ENCODE assay signal across 8 cellular contexts in genomic region chr9:14993061-14993800, GRCh38.
DNase-seq lines count a peak whose midpoint lies in the region.

No MANE protein-coding gene starts in this region.

- CTCF ChIA-PET in CD4-positive, alpha-beta memory T cell (lab: Charles Lee; ENCODE audit: partially characterized antibody) = no interaction called here

- peaks cover 3 to 4% of the 10 kb centered on the region in 2 donors for H3K27me3 Mint-ChIP-seq in CD4-positive, alpha-beta memory T cell
- H3K27me3 Mint-ChIP-seq in T-helper 1 cell treated with Interleukin-12 subunit alpha and Interleukin-12 subunit beta and Interleukin-4 antibody, amounts not matched to agents 30 μg/mL and 1 μg/mL, for 36 hours (ENCODE audit: low read depth) = peaks cover 2% of the 10 kb centered on the region

- H3K4me3 Mint-ChIP-seq in CD4-positive, alpha-beta memory T cell = peak overlapping the region; percentile 67 to 93 (median 86)
- peak overlapping the region; percentile 79 for H3K4me3 Mint-ChIP-seq in T-helper 1 cell treated with Interleukin-12 subunit alpha and Interleukin-12 subunit beta and Interleukin-4 antibody, amounts not matched to agents 30 μg/mL and 1 μg/mL, for 36 hours

- peaks cover 24 to 41% (median 29%) of the 10 kb centered on the region in 4 donors for H3K4me1 Mint-ChIP-seq in CD4-positive, alpha-beta memory T cell
- H3K4me1 Mint-ChIP-seq in T-helper 1 cell treated with Interleukin-12 subunit alpha and Interleukin-12 subunit beta and Interleukin-4 antibody, amounts not matched to agents 30 μg/mL and 1 μg/mL, for 36 hours (ENCODE audit: low read depth) = peaks cover 41% of the 10 kb centered on the region

- H3K9me3 ChIP-seq in CD4-positive, alpha-beta memory T cell (ENCODE audit: control insufficient read depth in 1 of 2, low read length in 2 of 2) = no peaks in the 10 kb centered on the region
- no peaks in the 10 kb centered on the region for H3K9me3 ChIP-seq in HUES64 (ENCODE audit: insufficient read depth, low read depth, low read length)

- H3K9ac ChIP-seq in HUES64 (ENCODE audit: low read depth, low read length) = peak overlapping the region; percentile 59

- peaks cover 0 to 12% of the 10 kb centered on the region in 2 donors for H3K36me3 Mint-ChIP-seq in CD4-positive, alpha-beta memory T cell
- no peaks in the 10 kb centered on the region for H3K36me3 Mint-ChIP-seq in T-helper 1 cell treated with Interleukin-12 subunit alpha and Interleukin-12 subunit beta and Interleukin-4 antibody, amounts not matched to agents 30 μg/mL and 1 μg/mL, for 36 hours (ENCODE audit: low read depth)

- DNase-seq in CD4-positive, alpha-beta memory T cell = peak; percentile 21 to 44 (median 24)
- DNase-seq in astrocyte of the hippocampus (ENCODE audit: low read depth, low spot score) = peak; percentile 93
- peak; percentile 53 for DNase-seq in hepatic stellate cell (ENCODE audit: low spot score)
- peak; percentile 95 for DNase-seq in posterior vena cava (ENCODE audit: low spot score)
- DNase-seq in NK-92 treated with Interleukin-12 subunit alpha and Interleukin-12 subunit beta, amount 100 ng/mL, for 24 hours (lab: John Stamatoyannopoulos, UW) = no peak

- intact Hi-C loops in CD4-positive, alpha-beta memory T cell (cut with micrococcal nuclease) = no loop called here
- intact Hi-C loops in posterior vena cava (cut with DNase I) = no loop called here

- peak overlapping the region; percentile 10 to 94 (median 89) for H3K27ac Mint-ChIP-seq in CD4-positive, alpha-beta memory T cell
- peak overlapping the region; percentile 74 for H3K27ac Mint-ChIP-seq in T-helper 1 cell treated with Interleukin-12 subunit alpha and Interleukin-12 subunit beta and Interleukin-4 antibody, amounts not matched to agents 30 μg/mL and 1 μg/mL, for 36 hours

- H3K27me3 ChIP-seq in CD4-positive, alpha-beta memory T cell (ENCODE audit: insufficient read depth, low read length) = no peaks in the 10 kb centered on the region
- H3K27me3 ChIP-seq in HUES64 (ENCODE audit: insufficient read depth, low read length) = no peaks in the 10 kb centered on the region

- peaks cover 34% of the 10 kb centered on the region for H3K4me1 ChIP-seq in CD4-positive, alpha-beta memory T cell (ENCODE audit: insufficient read depth, low read length)
- H3K4me1 ChIP-seq in HUES64 (ENCODE audit: insufficient read depth, low read length) (peaks cover 8% of the 10 kb centered on the region; the same call in 1 of the 2 replicates), urinary bladder (ENCODE audit: insufficient read depth) (no peaks in the 10 kb centered on the region)

- POLR2A ChIA-PET in CD4-positive, alpha-beta memory T cell (lab: Charles Lee; ENCODE audit: partially characterized antibody) = no interaction called here

- peak overlapping the region; percentile 44 to 58 for H3K4me3 ChIP-seq in CD4-positive, alpha-beta memory T cell (ENCODE audit: low read length in 2 of 2)
- H3K4me3 ChIP-seq in HUES64 (ENCODE audit: low read length) = peak overlapping the region; percentile 74
- peak overlapping the region; percentile 69 for H3K4me3 ChIP-seq in urinary bladder (ENCODE audit: low read depth, low read length)

- H3K36me3 ChIP-seq in CD4-positive, alpha-beta memory T cell (ENCODE audit: insufficient read depth, low read length) = no peaks in the 10 kb centered on the region
- H3K36me3 ChIP-seq in HUES64 (ENCODE audit: insufficient read depth, low read length) (no peaks in the 10 kb centered on the region), urinary bladder (ENCODE audit: insufficient read depth) (no peaks in the 10 kb centered on the region)

- 72% methylated on average over 49 of the region's 49 CpGs for WGBS in HUES64
- 2% methylated on average over 49 of the region's 49 CpGs for WGBS in urinary bladder

- peak overlapping the region; percentile 40 for H3K27ac ChIP-seq in CD4-positive, alpha-beta memory T cell (ENCODE audit: low read depth, low read length)
- no peak overlapping the region for H3K27ac ChIP-seq in HUES64 (ENCODE audit: low read depth, low read length)
- no peak overlapping the region for H3K27ac ChIP-seq in urinary bladder (ENCODE audit: low read depth)

- peaks cover 0 to 7% (median 0%) of the 10 kb centered on the region in 8 donors for H3K9me3 Mint-ChIP-seq in CD4-positive, alpha-beta memory T cell
- H3K9me3 Mint-ChIP-seq in T-helper 1 cell treated with Interleukin-12 subunit alpha and Interleukin-12 subunit beta and Interleukin-4 antibody, amounts not matched to agents 30 μg/mL and 1 μg/mL, for 36 hours = no peaks in the 10 kb centered on the region
